ENCODE assay signal across 18 cellular contexts in genomic region chr1:58928514-58928913, GRCh38.
DNase-seq lines count a peak whose midpoint lies in the region; ATAC-seq, FAIRE-seq and TF ChIP-seq lines count a peak whose summit lies in the region.
"Had no signal": no experiment of that assay in that cellular context is flagged by ENCODE, and none has a peak within 500 bp of the region (broad histone marks: within the 10 kb centered on the region; RNA-seq: fewer than 3 reads in every experiment).

No MANE protein-coding gene starts in this region.

- H3K36me3 ChIP-seq in keratinocyte (ENCODE audit: control insufficient read depth in 2 of 2, extremely low read depth in 1 of 2, insufficient read depth in 2 of 2, low read length in 2 of 2) (no peaks in the 10 kb centered on the region), stomach (no peaks in the 10 kb centered on the region), pancreas (no peaks in the 10 kb centered on the region)
- H3K36me3 ChIP-seq: BLaER1 had no signal

- H3K4me1 ChIP-seq in keratinocyte (ENCODE audit: control insufficient read depth, extremely low read depth, insufficient read depth, low read length) (peaks cover 63% of the 10 kb centered on the region), stomach (peaks cover 1 to 64% (median 33%) of the 10 kb centered on the region in 4 donors), pancreas (peaks cover 6 to 11% (median 9%) of the 10 kb centered on the region in 3 donors)
- H3K4me1 ChIP-seq: BLaER1 had no signal

- H3K4me1 Mint-ChIP-seq in activated B cell treated with CpG ODN at 0.5 μM for 24 hours = peaks cover 14% of the 10 kb centered on the region

- DNase-seq in LoVo (ENCODE audit: low spot score) (peak; percentile 72), activated B cell treated with CpG ODN at 0.5 μM for 24 hours (no peak), keratinocyte (ENCODE audit: low read depth, low spot score) (no peak), stomach (peak; percentile 56), pancreas (no peak), amygdala (lab: John Stamatoyannopoulos, UW) (no peak), GF-D8 (lab: John Stamatoyannopoulos, UW) (no peak)
- DNase-seq: CD8-positive, alpha-beta memory T cell; H9; Kasumi-1; NCI-H1436; NCI-H2081; NCI-H526; NK-92 treated with Interleukin-12 subunit alpha and Interleukin-12 subunit beta, amount 100 ng/mL, for 24 hours; PC-3; SHP77 had no signal

- no peak overlapping the region for H3K4me3 ChIP-seq in keratinocyte (ENCODE audit: control insufficient read depth in 2 of 3, extremely low read depth in 1 of 3, insufficient read depth in 2 of 3, low read depth in 1 of 3, low read length in 3 of 3)
- H3K4me3 ChIP-seq in stomach = no peak overlapping the region
- H3K4me3 ChIP-seq in pancreas = no peak overlapping the region
- H3K4me3 ChIP-seq: BLaER1 had no signal

- no peak overlapping the region for H3K9ac ChIP-seq in keratinocyte (ENCODE audit: control insufficient read depth, extremely low read depth, insufficient read depth, low read length)
- H3K9ac ChIP-seq: BLaER1 had no signal

- no peaks in the 10 kb centered on the region for H3K36me3 Mint-ChIP-seq in activated B cell treated with CpG ODN at 0.5 μM for 24 hours (ENCODE audit: low read depth)

- H3K4me3 Mint-ChIP-seq in activated B cell treated with CpG ODN at 0.5 μM for 24 hours = no peak overlapping the region
- H3K4me3 Mint-ChIP-seq: CD8-positive, alpha-beta memory T cell; H9 had no signal

- ATAC-seq in activated B cell treated with CpG ODN at 0.5 μM for 24 hours (ENCODE audit: low read depth) (no peak), pancreas (no peak)
- ATAC-seq: PC-3, SK-N-SH treated with all-trans-retinoic acid at 6 μM for 48 hours had no signal

- H3K79me2 ChIP-seq in keratinocyte (ENCODE audit: control insufficient read depth, insufficient read depth, low read length) = no peaks in the 10 kb centered on the region

- intact Hi-C loops in activated B cell treated with CpG ODN at 0.5 μM for 24 hours (cut with micrococcal nuclease) (no loop called here), stomach (cut with DNase I; ENCODE audit: low total_unique reads) (no loop called here), pancreas (cut with DNase I) (no loop called here)

- 32 to 54% (median 50%) methylated on average over 6 of the region's 6 CpGs for WGBS in stomach, 5 donors
- WGBS in pancreas, 2 donors = 80 to 82% methylated on average over 6 of the region's 6 CpGs

- peak overlapping the region; percentile 16 for H3K27ac Mint-ChIP-seq in activated B cell treated with CpG ODN at 0.5 μM for 24 hours
- H3K27ac Mint-ChIP-seq: CD8-positive, alpha-beta memory T cell; H9 had no signal

- H3K27me3 ChIP-seq in keratinocyte (ENCODE audit: control insufficient read depth, extremely low read depth, insufficient read depth, low read length) (no peaks in the 10 kb centered on the region), stomach (no peaks in the 10 kb centered on the region), pancreas (no peaks in the 10 kb centered on the region)
- H3K27me3 ChIP-seq: BLaER1 had no signal

- TF ChIP-seq POLR2A in stomach (IDR thresholded peaks at IDR 0.05) = no peak

- CTCF ChIA-PET in activated B cell treated with CpG ODN at 0.5 μM for 24 hours (lab: Charles Lee) = no interaction called here

- TF ChIP-seq CTCF in activated B cell treated with CpG ODN at 0.5 μM for 24 hours (IDR thresholded peaks at IDR 0.05) = no peak
- TF ChIP-seq CTCF in keratinocyte (optimal IDR thresholded peaks at IDR 0.05 in 1 of 3, IDR thresholded peaks at IDR 0.05 in 1 of 3, conservative IDR thresholded peaks at IDR 0.05 in 1 of 3; ENCODE audit: extremely low read depth in 1 of 3, insufficient read depth in 2 of 3, low read length in 3 of 3) = no peak
- TF ChIP-seq CTCF in stomach (IDR thresholded peaks at IDR 0.05) = no peak
- TF ChIP-seq CTCF in pancreas (IDR thresholded peaks at IDR 0.05) = no peak

- peak overlapping the region; percentile 51 for H3K4me2 ChIP-seq in keratinocyte (ENCODE audit: control insufficient read depth, extremely low read depth, insufficient read depth, low read depth, low read length)
- H3K4me2 ChIP-seq: BLaER1 had no signal

- H3K27ac ChIP-seq in keratinocyte (ENCODE audit: control insufficient read depth, insufficient read depth, low read length) = peak overlapping the region; percentile 86
- peak overlapping the region in 3 of 5 donors; percentile 9 to 54 (median 40) for H3K27ac ChIP-seq in stomach
- H3K27ac ChIP-seq in pancreas = no peak overlapping the region
- H3K27ac ChIP-seq: BLaER1 had no signal

- no peaks in the 10 kb centered on the region for H3K9me1 ChIP-seq in keratinocyte (ENCODE audit: control insufficient read depth, extremely low read depth, insufficient read depth, low read length)

- no peaks in the 10 kb centered on the region for H3K27me3 Mint-ChIP-seq in activated B cell treated with CpG ODN at 0.5 μM for 24 hours

- FAIRE-seq in keratinocyte (lab: Jason Lieb, UNC) = no peak
- FAIRE-seq in pancreas (lab: Jason Lieb, UNC) = no peak

- dilution Hi-C loops in keratinocyte (cut with MboI; ENCODE audit: extremely low pct_ligation_motif_present, low sequenced_read_pairs) = no loop called here

- H3K9me3 ChIP-seq in keratinocyte (ENCODE audit: control insufficient read depth, low read depth, low read length) = no peaks in the 10 kb centered on the region
- no peaks in the 10 kb centered on the region for H3K9me3 ChIP-seq in stomach
- H3K9me3 ChIP-seq in pancreas = no peaks in the 10 kb centered on the region
- H3K9me3 ChIP-seq: BLaER1 had no signal

- peaks cover under 1% of the 10 kb centered on the region for H3K9me3 Mint-ChIP-seq in activated B cell treated with CpG ODN at 0.5 μM for 24 hours
- H3K9me3 Mint-ChIP-seq: CD8-positive, alpha-beta memory T cell had no signal

- H2AFZ ChIP-seq in keratinocyte (ENCODE audit: control insufficient read depth, low read length) = no peak overlapping the region

- no peak for TF ChIP-seq EP300 in stomach (IDR thresholded peaks at IDR 0.05)

- POLR2A ChIA-PET in activated B cell treated with CpG ODN at 0.5 μM for 24 hours (lab: Charles Lee) = interaction anchor here (1.4 kb wide), 1 partner anchor 40 kb away, joined by 3 read pairs; no protein-coding TSS in a partner anchor

- no peaks in the 10 kb centered on the region for H4K20me1 ChIP-seq in keratinocyte (ENCODE audit: control insufficient read depth, extremely low read depth, insufficient read depth, low read length)
- H4K20me1 ChIP-seq: BLaER1 had no signal

Comparison
In these comparisons a context has a peak if more than half of its experiments do, and no peak if none do; other contexts are left out.
1. DNase-seq: peak in LoVo (single experiment) and stomach (single experiment); none in activated B cell treated with CpG ODN at 0.5 μM for 24 hours (single experiment), keratinocyte (single experiment), pancreas (0 of 6), amygdala (0 of 56) and GF-D8 (single experiment).
2. H3K27ac ChIP-seq: peak in keratinocyte (single experiment) and stomach (3 of 5); none in pancreas (0 of 4).